Comparison of ENCODE assay signal across 8 cellular contexts in genomic region chr22:23858484-23858815, GRCh38. TPM values are rescaled to one million over a fixed set of nuclear protein-coding genes. Genes with fewer than 3 reads are reported as not detected.
DNase-seq lines count a peak whose midpoint lies in the region; ATAC-seq and TF ChIP-seq lines count a peak whose summit lies in the region.

No MANE protein-coding gene starts in this region.

- H3K79me1 ChIP-seq in trophoblast cell (ENCODE audit: low read length) = peaks cover 9% of the 10 kb centered on the region

- no peaks in the 10 kb centered on the region for H3K27me3 Mint-ChIP-seq in Caco-2 (ENCODE audit: insufficient read depth, unreplicated experiment)

- no peak overlapping the region for H4K91ac ChIP-seq in trophoblast cell (ENCODE audit: low read depth, low read length)

- no peaks in the 10 kb centered on the region for H3K9me3 Mint-ChIP-seq in Caco-2 (ENCODE audit: unreplicated experiment)

- peak overlapping the region; percentile 80 for H3K4me3 Mint-ChIP-seq in Caco-2 (ENCODE audit: unreplicated experiment)

- ATAC-seq in HG02623 (IDR thresholded peaks at IDR 0.05; ENCODE audit: unreplicated experiment) = no peak

- DNase-seq in Caco-2 (no peak), RWPE1 (ENCODE audit: low spot score) (no peak), esophagus squamous epithelium (lab: John Stamatoyannopoulos, UW) (no peak), trophoblast cell (no peak), RPMI8226 (no peak), hippocampal formation (lab: John Stamatoyannopoulos, UW) (no peak)
- DNase-seq in central memory CD4-positive, alpha-beta T cell = no peak

- no peak overlapping the region for H2BK120ac ChIP-seq in trophoblast cell (ENCODE audit: insufficient read depth, low read length, poor library complexity)

- no peak for TF ChIP-seq POLR2A in esophagus squamous epithelium (IDR thresholded peaks at IDR 0.05)

- H3K27ac ChIP-seq in RWPE1 (peak overlapping the region; percentile 91), esophagus squamous epithelium (peak overlapping the region in 3 of 4 donors; percentile 72 to 95 (median 88)), trophoblast cell (ENCODE audit: low read depth, low read length) (no peak overlapping the region)

- H2AK5ac ChIP-seq in trophoblast cell (ENCODE audit: low read length) = no peak overlapping the region

- CTCF ChIA-PET in Caco-2 (lab: Charles Lee) = interaction anchor here (1.5 to 2.3 kb wide), 2 partner anchors 9 to 86 kb away, joined by 3 to 39 read pairs; partner anchors contain the start of gene MMP11
- CTCF ChIA-PET in RWPE1 (lab: Yijun Ruan, JAX) = interaction anchor here (0.5 to 0.9 kb wide), 2 partner anchors 9 to 51 kb away, joined by 3 read pairs; no protein-coding TSS in a partner anchor

- H3K4me2 ChIP-seq in trophoblast cell (ENCODE audit: low read length) = peak overlapping the region; percentile 94

- peaks cover 6% of the 10 kb centered on the region for H3K36me3 Mint-ChIP-seq in Caco-2 (ENCODE audit: insufficient read depth, unreplicated experiment)

- H2AFZ ChIP-seq in trophoblast cell (ENCODE audit: insufficient read depth, low read length, poor library complexity) = no peak overlapping the region

- H3K27ac Mint-ChIP-seq in Caco-2 (ENCODE audit: unreplicated experiment) = peak overlapping the region; percentile 79

- H3K9ac ChIP-seq in trophoblast cell (ENCODE audit: low read length) = no peak overlapping the region

- H3K4me1 ChIP-seq in Caco-2 (0 out of 2 replicates have a peak, but pooled peaks cover 3% of the 10 kb centered on the region), esophagus squamous epithelium (peaks cover 7 to 27% (median 16%) of the 10 kb centered on the region in 3 donors), trophoblast cell (ENCODE audit: control insufficient read depth in 1 of 2, insufficient read depth in 2 of 2, low read length in 2 of 2) (peaks cover 0 to 5% of the 10 kb centered on the region in 2 experiments)

- H3K79me2 ChIP-seq in trophoblast cell (ENCODE audit: control insufficient read depth, insufficient read depth, low read length, poor library complexity) = peaks cover 3% of the 10 kb centered on the region

- H3K23ac ChIP-seq in trophoblast cell (ENCODE audit: low read length) = no peak overlapping the region

- no peak overlapping the region for H3K14ac ChIP-seq in trophoblast cell (ENCODE audit: low read length)

- peaks cover 1% of the 10 kb centered on the region; the same call in 1 of the 2 replicates for H3K36me3 ChIP-seq in Caco-2 (ENCODE audit: control insufficient read depth, insufficient read depth, low read length)
- H3K36me3 ChIP-seq in esophagus squamous epithelium = no peaks in the 10 kb centered on the region
- peaks cover 0 to 5% of the 10 kb centered on the region in 2 experiments for H3K36me3 ChIP-seq in trophoblast cell (ENCODE audit: control insufficient read depth in 1 of 2, insufficient read depth in 2 of 2, low read length in 2 of 2)

- no peak overlapping the region for H2BK12ac ChIP-seq in trophoblast cell (ENCODE audit: low read length)

- no peak overlapping the region for H4K8ac ChIP-seq in trophoblast cell (ENCODE audit: low read depth, low read length)

- intact Hi-C loops in Caco-2 (cut with micrococcal nuclease; ENCODE audit: unreplicated experiment) (loop anchor here (5.0 kb wide), 1 partner anchor 34 kb away; the partner anchor contains the start of gene MIF), esophagus squamous epithelium (cut with DNase I) (no loop called here)

- no peaks in the 10 kb centered on the region for H3K27me3 ChIP-seq in Caco-2 (replicated peaks; ENCODE audit: control insufficient read depth, insufficient read depth, low read length)
- H3K27me3 ChIP-seq in esophagus squamous epithelium = no peaks in the 10 kb centered on the region
- H3K27me3 ChIP-seq in trophoblast cell (ENCODE audit: insufficient read depth, low read length) = no peaks in the 10 kb centered on the region

- peaks cover 7% of the 10 kb centered on the region for H3K4me1 Mint-ChIP-seq in Caco-2 (ENCODE audit: low read depth, unreplicated experiment)

- H3K18ac ChIP-seq in trophoblast cell (ENCODE audit: low read length) = no peak overlapping the region

- WGBS in esophagus squamous epithelium, 2 donors = 52% methylated on average over 7 of the region's 7 CpGs
- no CpG with 5 or more reads among the region's 7 CpGs for WGBS in trophoblast cell (ENCODE audit: extremely low coverage, insufficient coverage, insufficient read length)

- H2BK5ac ChIP-seq in trophoblast cell (ENCODE audit: low read depth, low read length, poor library complexity) = no peak overlapping the region

- TF ChIP-seq CTCF in Caco-2 (IDR thresholded peaks at IDR 0.05; ENCODE audit: insufficient read depth in 1 of 2, low read depth in 1 of 2, low read length in 1 of 2, severe bottlenecking in 1 of 2, unreplicated experiment in 1 of 2) (no peak), RWPE1 (conservative IDR thresholded peaks at IDR 0.05; ENCODE audit: low read depth) (peak; percentile 5; the same call in 1 of the 2 replicates), esophagus squamous epithelium (IDR thresholded peaks at IDR 0.05) (peak in 1 of 6 experiments; percentile 16)

- no TSS peak for BruUV-seq in Caco-2 (replicated peaks; lab: Mats Ljungman, UMichigan)

- POLR2A ChIA-PET in Caco-2 (lab: Charles Lee) = no interaction called here
- POLR2A ChIA-PET in RWPE1 (lab: Yijun Ruan, JAX; ENCODE audit: low non-redundant PET) = no interaction called here

- no peak overlapping the region for H3K4ac ChIP-seq in trophoblast cell (ENCODE audit: low read depth, low read length)

- H3K9me3 ChIP-seq in Caco-2 (no peaks in the 10 kb centered on the region), esophagus squamous epithelium (no peaks in the 10 kb centered on the region), trophoblast cell (ENCODE audit: insufficient read depth, low read depth, low read length) (no peaks in the 10 kb centered on the region)

- peak overlapping the region; percentile 53 for H3K4me3 ChIP-seq in Caco-2 (ENCODE audit: low read depth, low read length)
- H3K4me3 ChIP-seq in esophagus squamous epithelium = peak overlapping the region; percentile 39 to 87 (median 74)
- peak overlapping the region; percentile 74 for H3K4me3 ChIP-seq in trophoblast cell (ENCODE audit: low read depth, low read length)

- no peak overlapping the region for H4K12ac ChIP-seq in trophoblast cell (ENCODE audit: low read depth, low read length)

RNA-seq across cellular contexts. Expression of gene SLC2A11, which starts 0.8 kb away (rescaled TPM):
- 29.5 and 32.4 TPM in 2 replicates for total RNA-seq in Caco-2 (2022)
- 1 to 10 TPM in 3 of 4 donors, under 1 TPM in 1; 0.57 to 4.4 (median 2.9) TPM for total RNA-seq in esophagus squamous epithelium
- 13.0 and 13.3 TPM in 2 replicates for polyA plus RNA-seq in trophoblast cell (2013)

RNA-seq across cellular contexts. Expression of gene DERL3, which starts 19.6 kb away (rescaled TPM):
- total RNA-seq in Caco-2 (2022) (4.4 and 5.4 TPM in 2 replicates), esophagus squamous epithelium (1 to 10 TPM in 2 of 4 donors, not detected in 2; 1.3 to 1.9 TPM)
- 1.1 and 1.7 TPM in 2 replicates for polyA plus RNA-seq in trophoblast cell (2013)

RNA-seq across cellular contexts. Expression of gene MIF, which starts 35.7 kb away (rescaled TPM):
- total RNA-seq in Caco-2 (2022) (762 and 795 TPM in 2 replicates), esophagus squamous epithelium (100 to 1,000 TPM; 410 to 807 (median 448) TPM)
- polyA plus RNA-seq in trophoblast cell (2013) = 949 and 965 TPM in 2 replicates
